ENCODE assay signal across 1 cellular context in the genomic region with DNA sequence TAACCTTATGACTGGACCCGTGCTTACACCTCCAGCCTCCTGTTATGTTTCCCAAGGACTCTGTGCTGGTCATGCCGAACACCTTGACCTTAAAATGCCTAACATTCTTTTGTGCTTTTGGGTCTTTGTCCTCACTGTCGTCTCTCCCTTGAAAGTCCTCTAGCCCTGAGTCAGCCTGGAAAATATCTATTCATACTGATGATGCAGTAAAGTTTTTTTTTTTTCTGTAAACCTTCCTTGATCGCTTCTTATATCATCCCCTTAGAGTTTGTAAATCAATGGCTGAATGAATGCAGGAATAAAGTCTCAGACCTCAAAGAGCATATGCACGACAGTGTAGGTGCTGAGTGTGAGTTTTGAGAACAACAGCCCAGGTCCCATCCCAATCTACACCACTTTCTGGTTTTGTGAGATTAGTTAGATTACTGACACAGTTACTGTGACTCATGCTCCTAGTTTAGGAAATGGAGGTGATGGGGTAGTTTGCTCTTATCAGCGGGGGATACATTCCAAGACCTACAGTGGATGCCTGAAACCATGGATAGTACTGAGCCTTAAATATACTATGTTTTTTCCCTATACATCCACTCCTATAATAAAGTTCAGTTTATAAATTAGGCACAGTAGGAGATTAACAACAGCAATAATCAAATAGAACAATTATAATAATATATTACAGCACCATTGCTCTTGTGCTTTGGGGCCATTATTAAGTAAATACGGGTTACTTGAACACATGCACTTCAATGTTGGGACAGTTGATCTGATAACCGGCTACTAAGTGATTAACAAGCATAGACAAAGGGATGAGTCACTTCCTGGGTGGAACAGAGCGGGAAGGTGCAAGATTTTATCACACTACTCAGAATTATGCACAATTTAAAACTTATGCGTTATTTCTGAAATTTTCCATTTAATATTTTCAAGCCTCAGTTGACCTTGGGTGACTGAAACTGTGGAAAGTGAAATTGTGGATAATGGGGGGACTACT.
TF ChIP-seq lines count a peak whose summit lies in the region.

No MANE protein-coding gene starts in this region.

TF ChIP-seq in K562, 482 proteins besides CTCF, POLR2A, EP300 and RAD21 (continued from another document and continues in another):
- TF ChIP-seq ZNF644 (tag; IDR thresholded peaks at IDR 0.05; ENCODE audit: low read depth) (peak; percentile 73), GABPB2 (CRISPR knock-in tag; conservative IDR thresholded peaks at IDR 0.05) (no peak), TSC22D4 (tag; IDR thresholded peaks at IDR 0.05) (no peak), RBM22 (IDR thresholded peaks at IDR 0.05; ENCODE audit: low read depth, low read length, poor library complexity, severe bottlenecking) (no peak), HDAC8 (tag; IDR thresholded peaks at IDR 0.05) (no peak), ZNF165 (CRISPR knock-in tag; IDR thresholded peaks at IDR 0.05; ENCODE audit: borderline replicate concordance) (no peak), CCAR2 (IDR thresholded peaks at IDR 0.05; ENCODE audit: low read depth, low read length) (no peak), EHMT2 (IDR thresholded peaks at IDR 0.05) (no peak), ARHGAP35 (IDR thresholded peaks at IDR 0.05; ENCODE audit: partially characterized antibody) (no peak), FOS (IDR thresholded peaks at IDR 0.05; ENCODE audit: extremely low read depth, insufficient read length) (peak; percentile 69), ZNF174 (CRISPR knock-in tag; IDR thresholded peaks at IDR 0.05) (no peak), ESRRB (CRISPR knock-in tag; IDR thresholded peaks at IDR 0.05; ENCODE audit: borderline replicate concordance) (no peak), TCF7 (IDR thresholded peaks at IDR 0.05; ENCODE audit: borderline replicate concordance) (no peak), BRCA1 (IDR thresholded peaks at IDR 0.05) (no peak), BRCA1 (CRISPR knock-in tag; IDR thresholded peaks at IDR 0.05) (no peak), KLF13 (tag; IDR thresholded peaks at IDR 0.05; ENCODE audit: borderline replicate concordance, low read depth) (no peak), GATA2 (CRISPR knock-in tag; IDR thresholded peaks at IDR 0.05) (peak; percentile 70; the same call in 1 of the 2 replicates), CCNT2 (IDR thresholded peaks at IDR 0.05; ENCODE audit: borderline replicate concordance, extremely low read depth, insufficient read length, low read depth, low read length) (peak; percentile 31), ZNF41 (CRISPR knock-in tag; conservative IDR thresholded peaks at IDR 0.05) (no peak), DNMT1 (IDR thresholded peaks at IDR 0.05) (no peak), IRF9 (tag; IDR thresholded peaks at IDR 0.05) (0 out of 2 replicates have a peak, but pooled peaks have one; percentile 16), CXXC5 (CRISPR knock-in tag; IDR thresholded peaks at IDR 0.05) (peak; percentile 31; the same call in 1 of the 2 replicates), ZNF407 (IDR thresholded peaks at IDR 0.05; ENCODE audit: low read depth) (no peak), FOXP1 (CRISPR knock-in tag; IDR thresholded peaks at IDR 0.05) (no peak), SMARCC2 (IDR thresholded peaks at IDR 0.05; ENCODE audit: low read depth) (peak; percentile 91), GTF2F1 (IDR thresholded peaks at IDR 0.05; ENCODE audit: low read depth, low read length) (no peak), YBX1 (IDR thresholded peaks at IDR 0.05) (no peak), TAL1 (IDR thresholded peaks at IDR 0.05) (peak; percentile 69)
- TF ChIP-seq, protein P1, sequence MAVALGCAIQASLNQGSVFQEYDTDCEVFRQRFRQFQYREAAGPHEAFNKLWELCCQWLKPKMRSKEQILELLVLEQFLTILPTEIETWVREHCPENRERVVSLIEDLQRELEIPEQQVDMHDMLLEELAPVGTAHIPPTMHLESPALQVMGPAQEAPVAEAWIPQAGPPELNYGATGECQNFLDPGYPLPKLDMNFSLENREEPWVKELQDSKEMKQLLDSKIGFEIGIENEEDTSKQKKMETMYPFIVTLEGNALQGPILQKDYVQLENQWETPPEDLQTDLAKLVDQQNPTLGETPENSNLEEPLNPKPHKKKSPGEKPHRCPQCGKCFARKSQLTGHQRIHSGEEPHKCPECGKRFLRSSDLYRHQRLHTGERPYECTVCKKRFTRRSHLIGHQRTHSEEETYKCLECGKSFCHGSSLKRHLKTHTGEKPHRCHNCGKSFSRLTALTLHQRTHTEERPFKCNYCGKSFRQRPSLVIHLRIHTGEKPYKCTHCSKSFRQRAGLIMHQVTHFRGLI (CRISPR knock-in tag; IDR thresholded peaks at IDR 0.05) = no peak
- TF ChIP-seq, protein P2, sequence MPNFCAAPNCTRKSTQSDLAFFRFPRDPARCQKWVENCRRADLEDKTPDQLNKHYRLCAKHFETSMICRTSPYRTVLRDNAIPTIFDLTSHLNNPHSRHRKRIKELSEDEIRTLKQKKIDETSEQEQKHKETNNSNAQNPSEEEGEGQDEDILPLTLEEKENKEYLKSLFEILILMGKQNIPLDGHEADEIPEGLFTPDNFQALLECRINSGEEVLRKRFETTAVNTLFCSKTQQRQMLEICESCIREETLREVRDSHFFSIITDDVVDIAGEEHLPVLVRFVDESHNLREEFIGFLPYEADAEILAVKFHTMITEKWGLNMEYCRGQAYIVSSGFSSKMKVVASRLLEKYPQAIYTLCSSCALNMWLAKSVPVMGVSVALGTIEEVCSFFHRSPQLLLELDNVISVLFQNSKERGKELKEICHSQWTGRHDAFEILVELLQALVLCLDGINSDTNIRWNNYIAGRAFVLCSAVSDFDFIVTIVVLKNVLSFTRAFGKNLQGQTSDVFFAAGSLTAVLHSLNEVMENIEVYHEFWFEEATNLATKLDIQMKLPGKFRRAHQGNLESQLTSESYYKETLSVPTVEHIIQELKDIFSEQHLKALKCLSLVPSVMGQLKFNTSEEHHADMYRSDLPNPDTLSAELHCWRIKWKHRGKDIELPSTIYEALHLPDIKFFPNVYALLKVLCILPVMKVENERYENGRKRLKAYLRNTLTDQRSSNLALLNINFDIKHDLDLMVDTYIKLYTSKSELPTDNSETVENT (CRISPR knock-in tag; IDR thresholded peaks at IDR 0.05) = no peak
- TF ChIP-seq, protein P3, sequence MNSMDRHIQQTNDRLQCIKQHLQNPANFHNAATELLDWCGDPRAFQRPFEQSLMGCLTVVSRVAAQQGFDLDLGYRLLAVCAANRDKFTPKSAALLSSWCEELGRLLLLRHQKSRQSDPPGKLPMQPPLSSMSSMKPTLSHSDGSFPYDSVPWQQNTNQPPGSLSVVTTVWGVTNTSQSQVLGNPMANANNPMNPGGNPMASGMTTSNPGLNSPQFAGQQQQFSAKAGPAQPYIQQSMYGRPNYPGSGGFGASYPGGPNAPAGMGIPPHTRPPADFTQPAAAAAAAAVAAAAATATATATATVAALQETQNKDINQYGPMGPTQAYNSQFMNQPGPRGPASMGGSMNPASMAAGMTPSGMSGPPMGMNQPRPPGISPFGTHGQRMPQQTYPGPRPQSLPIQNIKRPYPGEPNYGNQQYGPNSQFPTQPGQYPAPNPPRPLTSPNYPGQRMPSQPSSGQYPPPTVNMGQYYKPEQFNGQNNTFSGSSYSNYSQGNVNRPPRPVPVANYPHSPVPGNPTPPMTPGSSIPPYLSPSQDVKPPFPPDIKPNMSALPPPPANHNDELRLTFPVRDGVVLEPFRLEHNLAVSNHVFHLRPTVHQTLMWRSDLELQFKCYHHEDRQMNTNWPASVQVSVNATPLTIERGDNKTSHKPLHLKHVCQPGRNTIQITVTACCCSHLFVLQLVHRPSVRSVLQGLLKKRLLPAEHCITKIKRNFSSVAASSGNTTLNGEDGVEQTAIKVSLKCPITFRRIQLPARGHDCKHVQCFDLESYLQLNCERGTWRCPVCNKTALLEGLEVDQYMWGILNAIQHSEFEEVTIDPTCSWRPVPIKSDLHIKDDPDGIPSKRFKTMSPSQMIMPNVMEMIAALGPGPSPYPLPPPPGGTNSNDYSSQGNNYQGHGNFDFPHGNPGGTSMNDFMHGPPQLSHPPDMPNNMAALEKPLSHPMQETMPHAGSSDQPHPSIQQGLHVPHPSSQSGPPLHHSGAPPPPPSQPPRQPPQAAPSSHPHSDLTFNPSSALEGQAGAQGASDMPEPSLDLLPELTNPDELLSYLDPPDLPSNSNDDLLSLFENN (IDR thresholded peaks at IDR 0.05; ENCODE audit: low read depth in 2 of 2, low read length in 2 of 2) = peak in 1 of 2 experiments; percentile 21; a peak in 1 of 4 replicates
- TF ChIP-seq, protein P4, sequence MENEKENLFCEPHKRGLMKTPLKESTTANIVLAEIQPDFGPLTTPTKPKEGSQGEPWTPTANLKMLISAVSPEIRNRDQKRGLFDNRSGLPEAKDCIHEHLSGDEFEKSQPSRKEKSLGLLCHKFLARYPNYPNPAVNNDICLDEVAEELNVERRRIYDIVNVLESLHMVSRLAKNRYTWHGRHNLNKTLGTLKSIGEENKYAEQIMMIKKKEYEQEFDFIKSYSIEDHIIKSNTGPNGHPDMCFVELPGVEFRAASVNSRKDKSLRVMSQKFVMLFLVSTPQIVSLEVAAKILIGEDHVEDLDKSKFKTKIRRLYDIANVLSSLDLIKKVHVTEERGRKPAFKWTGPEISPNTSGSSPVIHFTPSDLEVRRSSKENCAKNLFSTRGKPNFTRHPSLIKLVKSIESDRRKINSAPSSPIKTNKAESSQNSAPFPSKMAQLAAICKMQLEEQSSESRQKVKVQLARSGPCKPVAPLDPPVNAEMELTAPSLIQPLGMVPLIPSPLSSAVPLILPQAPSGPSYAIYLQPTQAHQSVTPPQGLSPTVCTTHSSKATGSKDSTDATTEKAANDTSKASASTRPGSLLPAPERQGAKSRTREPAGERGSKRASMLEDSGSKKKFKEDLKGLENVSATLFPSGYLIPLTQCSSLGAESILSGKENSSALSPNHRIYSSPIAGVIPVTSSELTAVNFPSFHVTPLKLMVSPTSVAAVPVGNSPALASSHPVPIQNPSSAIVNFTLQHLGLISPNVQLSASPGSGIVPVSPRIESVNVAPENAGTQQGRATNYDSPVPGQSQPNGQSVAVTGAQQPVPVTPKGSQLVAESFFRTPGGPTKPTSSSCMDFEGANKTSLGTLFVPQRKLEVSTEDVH (IDR thresholded peaks at IDR 0.05; ENCODE audit: low read depth, partially characterized antibody) = no peak
- TF ChIP-seq, protein P5, sequence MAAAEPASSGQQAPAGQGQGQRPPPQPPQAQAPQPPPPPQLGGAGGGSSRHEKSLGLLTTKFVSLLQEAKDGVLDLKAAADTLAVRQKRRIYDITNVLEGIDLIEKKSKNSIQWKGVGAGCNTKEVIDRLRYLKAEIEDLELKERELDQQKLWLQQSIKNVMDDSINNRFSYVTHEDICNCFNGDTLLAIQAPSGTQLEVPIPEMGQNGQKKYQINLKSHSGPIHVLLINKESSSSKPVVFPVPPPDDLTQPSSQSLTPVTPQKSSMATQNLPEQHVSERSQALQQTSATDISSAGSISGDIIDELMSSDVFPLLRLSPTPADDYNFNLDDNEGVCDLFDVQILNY (CRISPR knock-in tag; IDR thresholded peaks at IDR 0.05) = no peak
